21 cellular contexts compared by ENCODE assay signal in genomic region chr6:113329942-113330897, GRCh38.
A peak's percentile ranks its signal among the peaks of the same experiment; 100 is the strongest.
DNase-seq lines count a peak whose midpoint lies in the region; TF ChIP-seq lines count a peak whose summit lies in the region.
"Had no signal": no experiment of that assay in that cellular context is flagged by ENCODE, and none has a peak within 500 bp of the region (broad histone marks: within the 10 kb centered on the region; RNA-seq: fewer than 3 reads in every experiment).

No MANE protein-coding gene starts in this region.

- H2BK5ac ChIP-seq in neuronal stem cell (ENCODE audit: low read length), result no peak overlapping the region

- no peak for TF ChIP-seq CTCF in endothelial cell (IDR thresholded peaks at IDR 0.05; ENCODE audit: unreplicated experiment)

- CTCF ChIA-PET in HEK293T (lab: Yijun Ruan, JAX), result interaction anchor here (1.2 kb wide), 1 partner anchor 23 kb away, joined by 3 read pairs; no protein-coding TSS in a partner anchor

- H3K36me3 Mint-ChIP-seq in endothelial cell (ENCODE audit: low read depth, unreplicated experiment), result no peaks in the 10 kb centered on the region
- H3K36me3 Mint-ChIP-seq: CD4-positive, CD25-positive, alpha-beta regulatory T cell; IgD-negative memory B cell had no signal

- DNase-seq in HAP-1 (ENCODE audit: low spot score in 2 of 2) (peak; percentile 47 to 85), NCI-H2029 treated with DMSO at 0.1 percent for 48 hours (lab: John Stamatoyannopoulos, UW) (peak; percentile 86), NCI-H774 (lab: John Stamatoyannopoulos, UW) (peak; percentile 68), neuronal stem cell (ENCODE audit: low spot score) (no peak), HEK293T (ENCODE audit: extremely low spot score) (no peak), endothelial cell (ENCODE audit: low spot score) (no peak), HPDE6-E6E7 (ENCODE audit: extremely low spot score) (no peak)
- DNase-seq: activated CD4-positive, alpha-beta T cell treated with anti-CD3 and anti-CD28 coated beads for 36 hours; activated gamma-delta T cell treated with Interleukin-2 at 50 U/mL for 16 hours; amniotic stem cell; CD4-positive, CD25-positive, alpha-beta regulatory T cell; colonic mucosa; effector memory CD4-positive, alpha-beta T cell; foreskin keratinocyte; GDM1; H7; left colon; T-helper 1 cell had no signal

- H3K9ac ChIP-seq in neuronal stem cell (ENCODE audit: low read depth, low read length, poor library complexity), result no peak overlapping the region

- in situ Hi-C loops in HAP-1 (cut with MboI; ENCODE audit: low sequenced_read_pairs), result no loop called here

- no peaks in the 10 kb centered on the region for H3K27me3 Mint-ChIP-seq in endothelial cell (ENCODE audit: unreplicated experiment)
- H3K27me3 Mint-ChIP-seq: activated CD4-positive, alpha-beta T cell treated with anti-CD3 and anti-CD28 coated beads for 36 hours; CD4-positive, CD25-positive, alpha-beta regulatory T cell had no signal

- H3K4me1 Mint-ChIP-seq in endothelial cell (ENCODE audit: unreplicated experiment), result no peaks in the 10 kb centered on the region
- H3K4me1 Mint-ChIP-seq: activated CD4-positive, alpha-beta T cell treated with anti-CD3 and anti-CD28 coated beads for 36 hours; IgD-negative memory B cell had no signal

- H3K14ac ChIP-seq in neuronal stem cell (ENCODE audit: low read length), result no peak overlapping the region

- H3K27ac ChIP-seq in neuronal stem cell (replicated peaks; ENCODE audit: low read length), result no peak overlapping the region
- H3K27ac ChIP-seq: colonic mucosa, foreskin keratinocyte, skin epidermis had no signal

- H3K36me3 ChIP-seq in HAP-1 (replicated peaks) (no peaks in the 10 kb centered on the region), neuronal stem cell (replicated peaks in 1 of 2; ENCODE audit: control insufficient read depth in 2 of 2, insufficient read depth in 2 of 2, low read length in 2 of 2) (no peaks in the 10 kb centered on the region)
- H3K36me3 ChIP-seq: colonic mucosa had no signal

- H3K18ac ChIP-seq in neuronal stem cell (ENCODE audit: low read length), result no peak overlapping the region

- H2AFZ ChIP-seq in neuronal stem cell (ENCODE audit: low read length), result peak overlapping the region; percentile 35

- no peak overlapping the region for H3K4me3 ChIP-seq in HAP-1
- no peak overlapping the region for H3K4me3 ChIP-seq in neuronal stem cell (ENCODE audit: low read length in 2 of 2)
- H3K4me3 ChIP-seq: colonic mucosa, skin epidermis had no signal

- H3K9me3 ChIP-seq in HAP-1, result no peaks in the 10 kb centered on the region
- no peaks in the 10 kb centered on the region for H3K9me3 ChIP-seq in neuronal stem cell (replicated peaks in 1 of 2; ENCODE audit: control insufficient read depth in 2 of 2, insufficient read depth in 1 of 2, low read depth in 1 of 2, low read length in 2 of 2)
- H3K9me3 ChIP-seq: colonic mucosa had no signal

- H3K4me1 ChIP-seq in HAP-1, result peaks cover 21% of the 10 kb centered on the region
- H3K4me1 ChIP-seq in neuronal stem cell (ENCODE audit: control insufficient read depth in 2 of 2, insufficient read depth in 1 of 2, low read depth in 1 of 2, low read length in 2 of 2), result peaks cover 2 to 18% of the 10 kb centered on the region in 2 donors
- H3K4me1 ChIP-seq: colonic mucosa, foreskin keratinocyte had no signal

- H4K91ac ChIP-seq in neuronal stem cell (ENCODE audit: low read depth, low read length, poor library complexity), result no peak overlapping the region

- POLR2A ChIA-PET in HEK293T (lab: Yijun Ruan, JAX), result no interaction called here

- H3K27me3 ChIP-seq in HAP-1 (ENCODE audit: low read depth), result no peaks in the 10 kb centered on the region
- no peaks in the 10 kb centered on the region for H3K27me3 ChIP-seq in neuronal stem cell (ENCODE audit: control insufficient read depth in 3 of 3, insufficient read depth in 3 of 3, low read depth in 1 of 3, low read length in 3 of 3)
- H3K27me3 ChIP-seq: colonic mucosa, foreskin keratinocyte had no signal

- no peak overlapping the region for H2BK12ac ChIP-seq in neuronal stem cell (ENCODE audit: low read length)

- no peaks in the 10 kb centered on the region for H3K79me1 ChIP-seq in neuronal stem cell (ENCODE audit: low read depth, low read length)

- no peak overlapping the region for H2AK5ac ChIP-seq in neuronal stem cell (ENCODE audit: low read depth, low read length)

- H3K4me2 ChIP-seq in neuronal stem cell (ENCODE audit: insufficient read depth, low read length, poor library complexity, severe bottlenecking), result no peak overlapping the region

- no peak overlapping the region for H3K4me3 Mint-ChIP-seq in endothelial cell (ENCODE audit: unreplicated experiment)
- H3K4me3 Mint-ChIP-seq: activated CD4-positive, alpha-beta T cell treated with anti-CD3 and anti-CD28 coated beads for 36 hours; CD4-positive, CD25-positive, alpha-beta regulatory T cell; IgD-negative memory B cell; memory B cell had no signal

- H2BK120ac ChIP-seq in neuronal stem cell (ENCODE audit: low read depth, low read length), result no peak overlapping the region

- H2BK15ac ChIP-seq in neuronal stem cell (ENCODE audit: low read length), result no peak overlapping the region

- no CpG with 5 or more reads among the region's 5 CpGs for WGBS in neuronal stem cell (ENCODE audit: extremely low coverage in 2 of 2, insufficient read length in 2 of 2, insufficient replicate concordance in 1 of 2), 2 donors

- H3K4ac ChIP-seq in neuronal stem cell (ENCODE audit: low read length), result no peak overlapping the region

- no peak overlapping the region for H3K27ac Mint-ChIP-seq in endothelial cell (ENCODE audit: unreplicated experiment)
- H3K27ac Mint-ChIP-seq: activated CD4-positive, alpha-beta T cell treated with anti-CD3 and anti-CD28 coated beads for 36 hours; CD4-positive, CD25-positive, alpha-beta regulatory T cell; IgD-negative memory B cell; memory B cell had no signal

- no peaks in the 10 kb centered on the region for H3K9me3 Mint-ChIP-seq in endothelial cell (ENCODE audit: unreplicated experiment)
- H3K9me3 Mint-ChIP-seq: memory B cell had no signal

- no peak overlapping the region for H4K8ac ChIP-seq in neuronal stem cell (ENCODE audit: low read depth, low read length)

- no peak overlapping the region for H3K23ac ChIP-seq in neuronal stem cell (ENCODE audit: low read depth, low read length, poor library complexity)

TF ChIP-seq in HEK293T, 16 proteins besides CTCF, POLR2A, EP300 and RAD21:
- TF ChIP-seq FOXM1 (IDR thresholded peaks at IDR 0.05; ENCODE audit: borderline replicate concordance) (no peak), ZNF384 (IDR thresholded peaks at IDR 0.05) (no peak), SP1 (IDR thresholded peaks at IDR 0.05) (no peak), L3MBTL2 (conservative IDR thresholded peaks at IDR 0.05) (no peak), CTBP1 (IDR thresholded peaks at IDR 0.05; ENCODE audit: borderline replicate concordance) (no peak), ELF4 (IDR thresholded peaks at IDR 0.05) (no peak), BHLHE40 (IDR thresholded peaks at IDR 0.05; ENCODE audit: borderline replicate concordance) (no peak), ARNT (IDR thresholded peaks at IDR 0.05) (no peak), FOXK2 (IDR thresholded peaks at IDR 0.05) (no peak), HDGF (IDR thresholded peaks at IDR 0.05; ENCODE audit: borderline replicate concordance) (no peak), LEF1 (IDR thresholded peaks at IDR 0.05; ENCODE audit: borderline replicate concordance) (no peak), SUZ12 (IDR thresholded peaks at IDR 0.05) (no peak), TARDBP (IDR thresholded peaks at IDR 0.05) (no peak), NFRKB (IDR thresholded peaks at IDR 0.05) (no peak), FOXA1 (IDR thresholded peaks at IDR 0.05) (no peak), PKNOX1 (IDR thresholded peaks at IDR 0.05) (no peak)
TF ChIP-seq in HEK293T: peak in this region for 0.

Comparison
In these comparisons a context has a peak if more than half of its experiments do, and no peak if none do; other contexts are left out.
1. DNase-seq: peak in HAP-1 (2 of 2), NCI-H2029 treated with DMSO at 0.1 percent for 48 hours (single experiment) and NCI-H774 (single experiment); none in neuronal stem cell (single experiment), HEK293T (single experiment), endothelial cell (single experiment) and HPDE6-E6E7 (single experiment).